1 cellular context compared by ENCODE assay signal in the genomic region with DNA sequence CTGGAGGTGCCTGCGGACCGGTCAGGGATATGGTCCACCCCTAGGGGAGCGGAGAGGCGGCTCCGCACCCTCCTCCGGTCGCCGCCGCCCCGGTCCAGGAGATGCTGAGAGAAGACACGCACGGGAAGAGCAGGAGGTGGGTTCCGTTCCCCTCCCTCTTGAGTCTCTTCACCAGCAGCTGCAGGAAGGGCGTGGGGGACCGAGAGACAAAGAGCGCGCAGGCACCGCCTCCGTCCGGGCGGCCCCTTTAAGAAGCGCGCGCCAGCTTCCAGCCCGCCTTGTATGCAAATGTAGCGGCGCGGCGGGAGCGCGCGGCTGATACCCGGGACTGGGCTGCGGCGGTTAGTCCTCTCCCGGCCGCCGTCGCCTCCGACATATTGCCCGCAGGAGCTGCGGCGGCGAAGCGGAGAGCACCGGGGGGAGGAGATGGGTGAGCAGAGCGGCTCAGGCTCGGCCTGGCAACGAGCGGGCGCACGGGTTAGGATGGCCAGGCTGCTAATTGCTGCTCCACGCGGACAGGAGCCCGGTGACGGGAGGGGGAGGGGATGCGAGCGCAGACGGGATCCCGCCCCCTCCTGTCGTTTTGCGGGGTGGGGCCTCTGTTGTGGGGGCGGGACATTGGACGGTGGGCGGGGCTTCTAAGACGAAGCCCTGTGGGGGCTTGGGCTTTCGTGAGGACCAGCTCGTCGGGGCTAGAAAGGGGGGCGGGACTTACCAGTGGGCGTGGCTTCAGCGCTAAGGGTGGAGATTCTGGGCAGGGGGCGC.
TF ChIP-seq lines count a peak whose summit lies in the region.

A gene (plus strand): TSS at position 318 of the 765 bp plus-strand sequence. CDS start 109 bp downstream, at position 427.

TF ChIP-seq in HEK293, 187 proteins besides CTCF, POLR2A, EP300 and RAD21 (continued from another document and continues in another):
- peak; percentile 62; the same call in 1 of the 2 replicates for TF ChIP-seq ZSCAN23 (tag by site-specific recombination; IDR thresholded peaks at IDR 0.05)
- 0 out of 2 replicates have a peak, but pooled peaks have one; percentile 19 for TF ChIP-seq KLF7 (tag by site-specific recombination; IDR thresholded peaks at IDR 0.05; ENCODE audit: borderline replicate concordance)
- no peak for TF ChIP-seq ZNF548 (tag by site-specific recombination; IDR thresholded peaks at IDR 0.05)
- TF ChIP-seq ZNF19 (tag by site-specific recombination; IDR thresholded peaks at IDR 0.05; ENCODE audit: low read depth), result no peak
- peak; percentile 85 for TF ChIP-seq GLIS2 (tag by site-specific recombination; IDR thresholded peaks at IDR 0.05)
- no peak for TF ChIP-seq IKZF3 (tag by site-specific recombination; IDR thresholded peaks at IDR 0.05)
- TF ChIP-seq ZNF558 (tag by site-specific recombination; IDR thresholded peaks at IDR 0.05), result no peak
- TF ChIP-seq GLI2 (tag by site-specific recombination; IDR thresholded peaks at IDR 0.05; ENCODE audit: borderline replicate concordance, low read depth), result no peak
- peak; percentile 98 for TF ChIP-seq ZEB2 (tag by site-specific recombination; IDR thresholded peaks at IDR 0.05)
- TF ChIP-seq ZNF341 (tag by site-specific recombination; IDR thresholded peaks at IDR 0.05; ENCODE audit: low read depth), result peak; percentile 96
- peak; percentile 24; the same call in 1 of the 2 replicates for TF ChIP-seq ZBTB21 (tag by site-specific recombination; IDR thresholded peaks at IDR 0.05)
- no peak for TF ChIP-seq ZNF707 (tag by site-specific recombination; IDR thresholded peaks at IDR 0.05)
- 0 out of 2 replicates have a peak, but pooled peaks have one; percentile 60 for TF ChIP-seq YY2 (tag by site-specific recombination; IDR thresholded peaks at IDR 0.05)
- TF ChIP-seq, protein P1, sequence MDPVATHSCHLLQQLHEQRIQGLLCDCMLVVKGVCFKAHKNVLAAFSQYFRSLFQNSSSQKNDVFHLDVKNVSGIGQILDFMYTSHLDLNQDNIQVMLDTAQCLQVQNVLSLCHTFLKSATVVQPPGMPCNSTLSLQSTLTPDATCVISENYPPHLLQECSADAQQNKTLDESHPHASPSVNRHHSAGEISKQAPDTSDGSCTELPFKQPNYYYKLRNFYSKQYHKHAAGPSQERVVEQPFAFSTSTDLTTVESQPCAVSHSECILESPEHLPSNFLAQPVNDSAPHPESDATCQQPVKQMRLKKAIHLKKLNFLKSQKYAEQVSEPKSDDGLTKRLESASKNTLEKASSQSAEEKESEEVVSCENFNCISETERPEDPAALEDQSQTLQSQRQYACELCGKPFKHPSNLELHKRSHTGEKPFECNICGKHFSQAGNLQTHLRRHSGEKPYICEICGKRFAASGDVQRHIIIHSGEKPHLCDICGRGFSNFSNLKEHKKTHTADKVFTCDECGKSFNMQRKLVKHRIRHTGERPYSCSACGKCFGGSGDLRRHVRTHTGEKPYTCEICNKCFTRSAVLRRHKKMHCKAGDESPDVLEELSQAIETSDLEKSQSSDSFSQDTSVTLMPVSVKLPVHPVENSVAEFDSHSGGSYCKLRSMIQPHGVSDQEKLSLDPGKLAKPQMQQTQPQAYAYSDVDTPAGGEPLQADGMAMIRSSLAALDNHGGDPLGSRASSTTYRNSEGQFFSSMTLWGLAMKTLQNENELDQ (tag by site-specific recombination; IDR thresholded peaks at IDR 0.05; ENCODE audit: low read depth), result no peak
- peak; percentile 91 for TF ChIP-seq SP2 (tag by site-specific recombination; IDR thresholded peaks at IDR 0.05)
- TF ChIP-seq, protein P2, sequence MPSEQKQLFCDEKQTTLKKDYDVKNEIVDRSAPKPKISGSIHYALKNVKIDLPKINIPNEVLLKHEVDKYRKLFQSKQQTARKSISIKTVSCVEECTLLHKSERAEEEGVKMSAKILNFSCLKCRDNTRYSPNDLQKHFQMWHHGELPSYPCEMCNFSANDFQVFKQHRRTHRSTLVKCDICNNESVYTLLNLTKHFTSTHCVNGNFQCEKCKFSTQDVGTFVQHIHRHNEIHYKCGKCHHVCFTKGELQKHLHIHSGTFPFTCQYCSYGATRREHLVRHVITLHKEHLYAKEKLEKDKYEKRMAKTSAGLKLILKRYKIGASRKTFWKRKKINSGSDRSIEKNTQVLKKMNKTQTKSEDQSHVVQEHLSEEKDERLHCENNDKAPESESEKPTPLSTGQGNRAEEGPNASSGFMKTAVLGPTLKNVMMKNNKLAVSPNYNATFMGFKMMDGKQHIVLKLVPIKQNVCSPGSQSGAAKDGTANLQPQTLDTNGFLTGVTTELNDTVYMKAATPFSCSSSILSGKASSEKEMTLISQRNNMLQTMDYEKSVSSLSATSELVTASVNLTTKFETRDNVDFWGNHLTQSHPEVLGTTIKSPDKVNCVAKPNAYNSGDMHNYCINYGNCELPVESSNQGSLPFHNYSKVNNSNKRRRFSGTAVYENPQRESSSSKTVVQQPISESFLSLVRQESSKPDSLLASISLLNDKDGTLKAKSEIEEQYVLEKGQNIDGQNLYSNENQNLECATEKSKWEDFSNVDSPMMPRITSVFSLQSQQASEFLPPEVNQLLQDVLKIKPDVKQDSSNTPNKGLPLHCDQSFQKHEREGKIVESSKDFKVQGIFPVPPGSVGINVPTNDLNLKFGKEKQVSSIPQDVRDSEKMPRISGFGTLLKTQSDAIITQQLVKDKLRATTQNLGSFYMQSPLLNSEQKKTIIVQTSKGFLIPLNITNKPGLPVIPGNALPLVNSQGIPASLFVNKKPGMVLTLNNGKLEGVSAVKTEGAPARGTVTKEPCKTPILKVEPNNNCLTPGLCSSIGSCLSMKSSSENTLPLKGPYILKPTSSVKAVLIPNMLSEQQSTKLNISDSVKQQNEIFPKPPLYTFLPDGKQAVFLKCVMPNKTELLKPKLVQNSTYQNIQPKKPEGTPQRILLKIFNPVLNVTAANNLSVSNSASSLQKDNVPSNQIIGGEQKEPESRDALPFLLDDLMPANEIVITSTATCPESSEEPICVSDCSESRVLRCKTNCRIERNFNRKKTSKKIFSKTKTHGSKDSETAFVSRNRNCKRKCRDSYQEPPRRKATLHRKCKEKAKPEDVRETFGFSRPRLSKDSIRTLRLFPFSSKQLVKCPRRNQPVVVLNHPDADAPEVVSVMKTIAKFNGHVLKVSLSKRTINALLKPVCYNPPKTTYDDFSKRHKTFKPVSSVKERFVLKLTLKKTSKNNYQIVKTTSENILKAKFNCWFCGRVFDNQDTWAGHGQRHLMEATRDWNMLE (tag by site-specific recombination; conservative IDR thresholded peaks at IDR 0.05; ENCODE audit: low read depth), result no peak
- TF ChIP-seq ZNF76 (tag by site-specific recombination; IDR thresholded peaks at IDR 0.05; ENCODE audit: borderline replicate concordance, low read depth), result peak; percentile 46; the same call in 1 of the 2 replicates
- TF ChIP-seq, protein P3, sequence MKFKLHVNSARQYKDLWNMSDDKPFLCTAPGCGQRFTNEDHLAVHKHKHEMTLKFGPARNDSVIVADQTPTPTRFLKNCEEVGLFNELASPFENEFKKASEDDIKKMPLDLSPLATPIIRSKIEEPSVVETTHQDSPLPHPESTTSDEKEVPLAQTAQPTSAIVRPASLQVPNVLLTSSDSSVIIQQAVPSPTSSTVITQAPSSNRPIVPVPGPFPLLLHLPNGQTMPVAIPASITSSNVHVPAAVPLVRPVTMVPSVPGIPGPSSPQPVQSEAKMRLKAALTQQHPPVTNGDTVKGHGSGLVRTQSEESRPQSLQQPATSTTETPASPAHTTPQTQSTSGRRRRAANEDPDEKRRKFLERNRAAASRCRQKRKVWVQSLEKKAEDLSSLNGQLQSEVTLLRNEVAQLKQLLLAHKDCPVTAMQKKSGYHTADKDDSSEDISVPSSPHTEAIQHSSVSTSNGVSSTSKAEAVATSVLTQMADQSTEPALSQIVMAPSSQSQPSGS (tag by site-specific recombination; IDR thresholded peaks at IDR 0.05; ENCODE audit: low read depth), result no peak
- TF ChIP-seq, protein P4, sequence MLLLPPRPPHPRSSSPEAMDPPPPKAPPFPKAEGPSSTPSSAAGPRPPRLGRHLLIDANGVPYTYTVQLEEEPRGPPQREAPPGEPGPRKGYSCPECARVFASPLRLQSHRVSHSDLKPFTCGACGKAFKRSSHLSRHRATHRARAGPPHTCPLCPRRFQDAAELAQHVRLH (tag by site-specific recombination; IDR thresholded peaks at IDR 0.05), result no peak
- no peak for TF ChIP-seq RBAK (tag by site-specific recombination; IDR thresholded peaks at IDR 0.05)
- TF ChIP-seq ZFP37 (tag by site-specific recombination; IDR thresholded peaks at IDR 0.05), result peak; percentile 40; the same call in 1 of the 2 replicates
- TF ChIP-seq YY1 (tag by site-specific recombination; IDR thresholded peaks at IDR 0.05), result peak; percentile 70; the same call in 1 of the 2 replicates
- 0 out of 2 replicates have a peak, but pooled peaks have one; percentile 11 for TF ChIP-seq MZF1 (tag by site-specific recombination; IDR thresholded peaks at IDR 0.05; ENCODE audit: borderline replicate concordance)
- TF ChIP-seq KLF16 (tag by site-specific recombination; IDR thresholded peaks at IDR 0.05), result peak; percentile 78
- TF ChIP-seq, protein P5, sequence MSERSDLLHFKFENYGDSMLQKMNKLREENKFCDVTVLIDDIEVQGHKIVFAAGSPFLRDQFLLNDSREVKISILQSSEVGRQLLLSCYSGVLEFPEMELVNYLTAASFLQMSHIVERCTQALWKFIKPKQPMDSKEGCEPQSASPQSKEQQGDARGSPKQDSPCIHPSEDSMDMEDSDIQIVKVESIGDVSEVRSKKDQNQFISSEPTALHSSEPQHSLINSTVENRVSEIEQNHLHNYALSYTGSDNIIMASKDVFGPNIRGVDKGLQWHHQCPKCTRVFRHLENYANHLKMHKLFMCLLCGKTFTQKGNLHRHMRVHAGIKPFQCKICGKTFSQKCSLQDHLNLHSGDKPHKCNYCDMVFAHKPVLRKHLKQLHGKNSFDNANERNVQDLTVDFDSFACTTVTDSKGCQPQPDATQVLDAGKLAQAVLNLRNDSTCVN (tag by site-specific recombination; optimal IDR thresholded peaks at IDR 0.05), result peak; percentile 99
- no peak for TF ChIP-seq ZNF157 (tag by site-specific recombination; IDR thresholded peaks at IDR 0.05)
- TF ChIP-seq SCRT2 (tag by site-specific recombination; IDR thresholded peaks at IDR 0.05), result no peak
- no peak for TF ChIP-seq ZNF302 (tag by site-specific recombination; IDR thresholded peaks at IDR 0.05; ENCODE audit: low read depth)
- peak; percentile 88 for TF ChIP-seq ZNF335 (tag by site-specific recombination; conservative IDR thresholded peaks at IDR 0.05)
- TF ChIP-seq ZBTB48 (tag by site-specific recombination; IDR thresholded peaks at IDR 0.05), result peak; percentile 89
- TF ChIP-seq GLIS1 (tag by site-specific recombination; IDR thresholded peaks at IDR 0.05), result peak; percentile 69
- no peak for TF ChIP-seq HOXC10 (CRISPR knock-in tag; IDR thresholded peaks at IDR 0.05)
- peak; percentile 83 for TF ChIP-seq SP7 (tag by site-specific recombination; IDR thresholded peaks at IDR 0.05)
- TF ChIP-seq ZXDB (tag by site-specific recombination; IDR thresholded peaks at IDR 0.05), result peak; percentile 88
- TF ChIP-seq ZIC2 (tag by site-specific recombination; IDR thresholded peaks at IDR 0.05), result 0 out of 2 replicates have a peak, but pooled peaks have one; percentile 35
- TF ChIP-seq ZNF843 (tag by site-specific recombination; IDR thresholded peaks at IDR 0.05), result peak; percentile 55
- peak; percentile 45; the same call in 1 of the 2 replicates for TF ChIP-seq ZBTB20 (tag by site-specific recombination; IDR thresholded peaks at IDR 0.05)
- TF ChIP-seq, protein P6, sequence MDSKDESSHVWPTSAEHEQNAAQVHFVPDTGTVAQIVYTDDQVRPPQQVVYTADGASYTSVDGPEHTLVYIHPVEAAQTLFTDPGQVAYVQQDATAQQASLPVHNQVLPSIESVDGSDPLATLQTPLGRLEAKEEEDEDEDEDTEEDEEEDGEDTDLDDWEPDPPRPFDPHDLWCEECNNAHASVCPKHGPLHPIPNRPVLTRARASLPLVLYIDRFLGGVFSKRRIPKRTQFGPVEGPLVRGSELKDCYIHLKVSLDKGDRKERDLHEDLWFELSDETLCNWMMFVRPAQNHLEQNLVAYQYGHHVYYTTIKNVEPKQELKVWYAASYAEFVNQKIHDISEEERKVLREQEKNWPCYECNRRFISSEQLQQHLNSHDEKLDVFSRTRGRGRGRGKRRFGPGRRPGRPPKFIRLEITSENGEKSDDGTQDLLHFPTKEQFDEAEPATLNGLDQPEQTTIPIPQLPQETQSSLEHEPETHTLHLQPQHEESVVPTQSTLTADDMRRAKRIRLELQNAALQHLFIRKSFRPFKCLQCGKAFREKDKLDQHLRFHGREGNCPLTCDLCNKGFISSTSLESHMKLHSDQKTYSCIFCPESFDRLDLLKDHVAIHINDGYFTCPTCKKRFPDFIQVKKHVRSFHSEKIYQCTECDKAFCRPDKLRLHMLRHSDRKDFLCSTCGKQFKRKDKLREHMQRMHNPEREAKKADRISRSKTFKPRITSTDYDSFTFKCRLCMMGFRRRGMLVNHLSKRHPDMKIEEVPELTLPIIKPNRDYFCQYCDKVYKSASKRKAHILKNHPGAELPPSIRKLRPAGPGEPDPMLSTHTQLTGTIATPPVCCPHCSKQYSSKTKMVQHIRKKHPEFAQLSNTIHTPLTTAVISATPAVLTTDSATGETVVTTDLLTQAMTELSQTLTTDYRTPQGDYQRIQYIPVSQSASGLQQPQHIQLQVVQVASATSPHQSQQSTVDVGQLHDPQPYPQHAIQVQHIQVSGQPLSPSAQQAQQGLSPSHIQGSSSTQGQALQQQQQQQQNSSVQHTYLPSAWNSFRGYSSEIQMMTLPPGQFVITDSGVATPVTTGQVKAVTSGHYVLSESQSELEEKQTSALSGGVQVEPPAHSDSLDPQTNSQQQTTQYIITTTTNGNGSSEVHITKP (tag by site-specific recombination; IDR thresholded peaks at IDR 0.05), result peak; percentile 71; the same call in 1 of the 2 replicates
- peak; percentile 44 for TF ChIP-seq ZNF24 (tag by site-specific recombination; IDR thresholded peaks at IDR 0.05)
- no peak for TF ChIP-seq GLI4 (tag by site-specific recombination; IDR thresholded peaks at IDR 0.05)
- TF ChIP-seq, protein P7, sequence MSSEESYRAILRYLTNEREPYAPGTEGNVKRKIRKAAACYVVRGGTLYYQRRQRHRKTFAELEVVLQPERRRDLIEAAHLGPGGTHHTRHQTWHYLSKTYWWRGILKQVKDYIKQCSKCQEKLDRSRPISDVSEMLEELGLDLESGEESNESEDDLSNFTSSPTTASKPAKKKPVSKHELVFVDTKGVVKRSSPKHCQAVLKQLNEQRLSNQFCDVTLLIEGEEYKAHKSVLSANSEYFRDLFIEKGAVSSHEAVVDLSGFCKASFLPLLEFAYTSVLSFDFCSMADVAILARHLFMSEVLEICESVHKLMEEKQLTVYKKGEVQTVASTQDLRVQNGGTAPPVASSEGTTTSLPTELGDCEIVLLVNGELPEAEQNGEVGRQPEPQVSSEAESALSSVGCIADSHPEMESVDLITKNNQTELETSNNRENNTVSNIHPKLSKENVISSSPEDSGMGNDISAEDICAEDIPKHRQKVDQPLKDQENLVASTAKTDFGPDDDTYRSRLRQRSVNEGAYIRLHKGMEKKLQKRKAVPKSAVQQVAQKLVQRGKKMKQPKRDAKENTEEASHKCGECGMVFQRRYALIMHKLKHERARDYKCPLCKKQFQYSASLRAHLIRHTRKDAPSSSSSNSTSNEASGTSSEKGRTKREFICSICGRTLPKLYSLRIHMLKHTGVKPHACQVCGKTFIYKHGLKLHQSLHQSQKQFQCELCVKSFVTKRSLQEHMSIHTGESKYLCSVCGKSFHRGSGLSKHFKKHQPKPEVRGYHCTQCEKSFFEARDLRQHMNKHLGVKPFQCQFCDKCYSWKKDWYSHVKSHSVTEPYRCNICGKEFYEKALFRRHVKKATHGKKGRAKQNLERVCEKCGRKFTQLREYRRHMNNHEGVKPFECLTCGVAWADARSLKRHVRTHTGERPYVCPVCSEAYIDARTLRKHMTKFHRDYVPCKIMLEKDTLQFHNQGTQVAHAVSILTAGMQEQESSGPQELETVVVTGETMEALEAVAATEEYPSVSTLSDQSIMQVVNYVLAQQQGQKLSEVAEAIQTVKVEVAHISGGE (tag by site-specific recombination; conservative IDR thresholded peaks at IDR 0.05; ENCODE audit: low read depth), result peak; percentile 89
- 0 out of 2 replicates have a peak, but pooled peaks have one; percentile 7 for TF ChIP-seq FEZF1 (tag by site-specific recombination; IDR thresholded peaks at IDR 0.05)
- TF ChIP-seq ZNF324 (tag by site-specific recombination; IDR thresholded peaks at IDR 0.05), result peak; percentile 88
